ENCODE assay signal across 8 cellular contexts in genomic region chr17:8152112-8152775, GRCh38. TPM values are rescaled to one million over a fixed set of nuclear protein-coding genes. Genes with fewer than 3 reads are reported as not detected.
DNase-seq lines count a peak whose midpoint lies in the region; ATAC-seq and TF ChIP-seq lines count a peak whose summit lies in the region.

A gene with protein sequence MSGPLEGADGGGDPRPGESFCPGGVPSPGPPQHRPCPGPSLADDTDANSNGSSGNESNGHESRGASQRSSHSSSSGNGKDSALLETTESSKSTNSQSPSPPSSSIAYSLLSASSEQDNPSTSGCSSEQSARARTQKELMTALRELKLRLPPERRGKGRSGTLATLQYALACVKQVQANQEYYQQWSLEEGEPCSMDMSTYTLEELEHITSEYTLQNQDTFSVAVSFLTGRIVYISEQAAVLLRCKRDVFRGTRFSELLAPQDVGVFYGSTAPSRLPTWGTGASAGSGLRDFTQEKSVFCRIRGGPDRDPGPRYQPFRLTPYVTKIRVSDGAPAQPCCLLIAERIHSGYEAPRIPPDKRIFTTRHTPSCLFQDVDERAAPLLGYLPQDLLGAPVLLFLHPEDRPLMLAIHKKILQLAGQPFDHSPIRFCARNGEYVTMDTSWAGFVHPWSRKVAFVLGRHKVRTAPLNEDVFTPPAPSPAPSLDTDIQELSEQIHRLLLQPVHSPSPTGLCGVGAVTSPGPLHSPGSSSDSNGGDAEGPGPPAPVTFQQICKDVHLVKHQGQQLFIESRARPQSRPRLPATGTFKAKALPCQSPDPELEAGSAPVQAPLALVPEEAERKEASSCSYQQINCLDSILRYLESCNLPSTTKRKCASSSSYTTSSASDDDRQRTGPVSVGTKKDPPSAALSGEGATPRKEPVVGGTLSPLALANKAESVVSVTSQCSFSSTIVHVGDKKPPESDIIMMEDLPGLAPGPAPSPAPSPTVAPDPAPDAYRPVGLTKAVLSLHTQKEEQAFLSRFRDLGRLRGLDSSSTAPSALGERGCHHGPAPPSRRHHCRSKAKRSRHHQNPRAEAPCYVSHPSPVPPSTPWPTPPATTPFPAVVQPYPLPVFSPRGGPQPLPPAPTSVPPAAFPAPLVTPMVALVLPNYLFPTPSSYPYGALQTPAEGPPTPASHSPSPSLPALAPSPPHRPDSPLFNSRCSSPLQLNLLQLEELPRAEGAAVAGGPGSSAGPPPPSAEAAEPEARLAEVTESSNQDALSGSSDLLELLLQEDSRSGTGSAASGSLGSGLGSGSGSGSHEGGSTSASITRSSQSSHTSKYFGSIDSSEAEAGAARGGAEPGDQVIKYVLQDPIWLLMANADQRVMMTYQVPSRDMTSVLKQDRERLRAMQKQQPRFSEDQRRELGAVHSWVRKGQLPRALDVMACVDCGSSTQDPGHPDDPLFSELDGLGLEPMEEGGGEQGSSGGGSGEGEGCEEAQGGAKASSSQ (N-terminal part only) (minus strand): TSS chr17:8152404. CDS start chr17:8150706, 1,698 bp downstream.

- H3K27ac ChIP-seq in esophagus squamous epithelium (peak within 1 kb of the TSS; percentile 99 to 100 (median 100)), muscle layer of duodenum (ENCODE audit: low read length) (peak within 1 kb of the TSS; percentile 100)

- H3K27ac Mint-ChIP-seq in IgD-negative memory B cell: peak within 1 kb of the TSS in 2 of 3 donors; percentile 93 to 100
- H3K27ac Mint-ChIP-seq in activated T-helper 1 cell treated with anti-CD3 and anti-CD28 coated beads, Interleukin-12 subunit alpha, Interleukin-12 subunit beta, Interleukin-2, Interleukin-4 antibody, amounts not matched to agents 30 ng/mL and 10 ng/mL and 1 ng/mL, durations not matched to agents 14 hours and 24 hours and 36 hours: peak within 1 kb of the TSS; percentile 98

- peak within 1 kb of the TSS in 3 of 4 donors; percentile 90 to 95 (median 95) for H3K4me3 Mint-ChIP-seq in IgD-negative memory B cell
- H3K4me3 Mint-ChIP-seq in activated T-helper 1 cell treated with anti-CD3 and anti-CD28 coated beads, Interleukin-12 subunit alpha, Interleukin-12 subunit beta, Interleukin-2, Interleukin-4 antibody, amounts not matched to agents 30 ng/mL and 10 ng/mL and 1 ng/mL, durations not matched to agents 14 hours and 24 hours and 36 hours: peak within 1 kb of the TSS; percentile 95

- H3K27me3 Mint-ChIP-seq in IgD-negative memory B cell: peaks cover 5% of the 10 kb centered on the region
- H3K27me3 Mint-ChIP-seq in activated T-helper 1 cell treated with anti-CD3 and anti-CD28 coated beads, Interleukin-12 subunit alpha, Interleukin-12 subunit beta, Interleukin-2, Interleukin-4 antibody, amounts not matched to agents 30 ng/mL and 10 ng/mL and 1 ng/mL, durations not matched to agents 14 hours and 24 hours and 36 hours (ENCODE audit: insufficient read depth): no peaks in the 10 kb centered on the region

- peak in 1 of 6 experiments; percentile 5 for TF ChIP-seq CTCF in esophagus squamous epithelium (IDR thresholded peaks at IDR 0.05)

- H3K36me3 ChIP-seq in esophagus squamous epithelium (peaks cover 34 to 47% (median 42%) of the 10 kb centered on the region in 3 donors), muscle layer of duodenum (ENCODE audit: control insufficient read depth in 1 of 2, insufficient read depth in 2 of 2, low read length in 2 of 2) (peaks cover 32 to 56% of the 10 kb centered on the region in 2 donors)

- H3K9me3 ChIP-seq in esophagus squamous epithelium: no peaks in the 10 kb centered on the region
- no peaks in the 10 kb centered on the region for H3K9me3 ChIP-seq in muscle layer of duodenum (ENCODE audit: control insufficient read depth in 1 of 2, low read length in 2 of 2)

- intact Hi-C loops in activated T-helper 1 cell treated with anti-CD3 and anti-CD28 coated beads, Interleukin-12 subunit alpha, Interleukin-12 subunit beta, Interleukin-2, Interleukin-4 antibody, amounts not matched to agents 30 ng/mL and 10 ng/mL and 1 ng/mL, durations not matched to agents 14 hours and 24 hours and 36 hours (cut with micrococcal nuclease): loop anchor here (5.0 to 10.0 kb wide), 4 partner anchors 265 to 1137 kb away; partner anchors contain the start of genes CHD3, MPDU1, RNASEK and TP53
- intact Hi-C loops in esophagus squamous epithelium (cut with DNase I): no loop called here

- DNase-seq in EL (peak; percentile 94), RPMI7951 (ENCODE audit: low read depth) (peak; percentile 92), esophagus squamous epithelium (lab: John Stamatoyannopoulos, UW) (peak; percentile 68)
- DNase-seq in activated T-helper 1 cell treated with anti-CD3 and anti-CD28 coated beads, Interleukin-12 subunit alpha, Interleukin-12 subunit beta, Interleukin-2, Interleukin-4 antibody, amounts not matched to agents 30 ng/mL and 10 ng/mL and 1 ng/mL, durations not matched to agents 14 hours and 24 hours and 36 hours (ENCODE audit: low spot score): peak; percentile 88
- peak; percentile 70 to 84 for DNase-seq in stimulated activated CD8-positive, alpha-beta memory T cell treated with anti-CD3 and anti-CD28 coated beads, Interleukin-7, amount 100 ng/mL, for 4 hours (ENCODE audit: low read depth in 2 of 2)

- no peak for ATAC-seq in GM18868 (IDR thresholded peaks at IDR 0.05; ENCODE audit: unreplicated experiment)

- H3K4me3 ChIP-seq in esophagus squamous epithelium: peak within 1 kb of the TSS; percentile 81 to 94 (median 82)
- peak within 1 kb of the TSS; percentile 88 to 91 for H3K4me3 ChIP-seq in muscle layer of duodenum (ENCODE audit: low read depth in 1 of 2, low read length in 2 of 2)

- peak in 3 of 4 donors; percentile 69 to 99 (median 99) for TF ChIP-seq POLR2A in esophagus squamous epithelium (IDR thresholded peaks at IDR 0.05)

- peaks cover 5% of the 10 kb centered on the region for H3K36me3 Mint-ChIP-seq in IgD-negative memory B cell
- H3K36me3 Mint-ChIP-seq in activated T-helper 1 cell treated with anti-CD3 and anti-CD28 coated beads, Interleukin-12 subunit alpha, Interleukin-12 subunit beta, Interleukin-2, Interleukin-4 antibody, amounts not matched to agents 30 ng/mL and 10 ng/mL and 1 ng/mL, durations not matched to agents 14 hours and 24 hours and 36 hours (ENCODE audit: low read depth): peaks cover 2% of the 10 kb centered on the region

- H3K27me3 ChIP-seq in esophagus squamous epithelium: no peaks in the 10 kb centered on the region
- no peaks in the 10 kb centered on the region for H3K27me3 ChIP-seq in muscle layer of duodenum (ENCODE audit: low read depth, low read length)

- H3K9me3 Mint-ChIP-seq in IgD-negative memory B cell: no peaks in the 10 kb centered on the region
- H3K9me3 Mint-ChIP-seq in activated T-helper 1 cell treated with anti-CD3 and anti-CD28 coated beads, Interleukin-12 subunit alpha, Interleukin-12 subunit beta, Interleukin-2, Interleukin-4 antibody, amounts not matched to agents 30 ng/mL and 10 ng/mL and 1 ng/mL, durations not matched to agents 14 hours and 24 hours and 36 hours: no peaks in the 10 kb centered on the region

- peaks cover 18 to 28% (median 28%) of the 10 kb centered on the region in 3 donors for H3K4me1 Mint-ChIP-seq in IgD-negative memory B cell
- peaks cover 37% of the 10 kb centered on the region for H3K4me1 Mint-ChIP-seq in activated T-helper 1 cell treated with anti-CD3 and anti-CD28 coated beads, Interleukin-12 subunit alpha, Interleukin-12 subunit beta, Interleukin-2, Interleukin-4 antibody, amounts not matched to agents 30 ng/mL and 10 ng/mL and 1 ng/mL, durations not matched to agents 14 hours and 24 hours and 36 hours (ENCODE audit: low read depth)

- H3K4me1 ChIP-seq in esophagus squamous epithelium (peaks cover 28 to 81% (median 36%) of the 10 kb centered on the region in 3 donors), muscle layer of duodenum (ENCODE audit: control insufficient read depth in 1 of 2, insufficient read depth in 2 of 2, low read length in 2 of 2) (peaks cover 13 to 38% of the 10 kb centered on the region in 2 donors)

- 4 to 10% methylated on average over 17 to 34 of the region's 42 CpGs for WGBS in esophagus squamous epithelium, 2 donors

RNA-seq across cellular contexts. Expression of the gene that starts here (rescaled TPM):
- polyA plus RNA-seq in IgD-negative memory B cell: 12.6 TPM
- 3.0 and 8.2 TPM in 2 replicates for total RNA-seq in RPMI7951 (2014; rRNA removed; shearing (Covaris generic))
- total RNA-seq in activated T-helper 1 cell treated with anti-CD3 and anti-CD28 coated beads, Interleukin-12 subunit alpha, Interleukin-12 subunit beta, Interleukin-2, Interleukin-4 antibody, amounts not matched to agents 30 ng/mL and 10 ng/mL and 1 ng/mL, durations not matched to agents 14 hours and 24 hours and 36 hours: 36.9 and 37.4 TPM in 2 replicates
- total RNA-seq in esophagus squamous epithelium: 10 to 100 TPM; 33.6 to 95.0 (median 56.3) TPM
